9 cellular contexts compared by ENCODE assay signal in genomic region chr2:231554748-231555545, GRCh38. TPM values are rescaled to one million over a fixed set of nuclear protein-coding genes. Genes with fewer than 3 reads are reported as not detected.
DNase-seq lines count a peak whose midpoint lies in the region; ATAC-seq and TF ChIP-seq lines count a peak whose summit lies in the region.
"Had no signal": no experiment of that assay in that cellular context is flagged by ENCODE, and none has a peak within 500 bp of the region (broad histone marks: within the 10 kb centered on the region; RNA-seq: fewer than 3 reads in every experiment).

No MANE protein-coding gene starts in this region.

- H3K79me2 ChIP-seq in SK-N-SH (ENCODE audit: insufficient read depth): no peaks in the 10 kb centered on the region

- peak overlapping the region; percentile 78 for H3K27ac Mint-ChIP-seq in activated CD4-positive, alpha-beta T cell treated with anti-CD3 and anti-CD28 coated beads, Interleukin-2, amount 10 ng/mL, durations not matched to agents 7 days and 5 days

- CTCF ChIA-PET in activated CD4-positive, alpha-beta T cell treated with anti-CD3 and anti-CD28 coated beads, Interleukin-2, amount 10 ng/mL, durations not matched to agents 7 days and 5 days (lab: Charles Lee): interaction anchor here (0.6 to 2.2 kb wide), 9 partner anchors 8 to 90 kb away, joined by 3 to 7 read pairs (median 5); no protein-coding TSS in a partner anchor
- CTCF ChIA-PET in SK-N-SH (lab: Yijun Ruan, JAX): interaction anchor here (0.9 to 6.6 kb wide), 8 partner anchors 8 to 120 kb away, joined by 3 to 50 read pairs (median 6); partner anchors contain the start of gene NMUR1

- peaks cover 16% of the 10 kb centered on the region for H3K9me3 Mint-ChIP-seq in activated CD4-positive, alpha-beta T cell treated with anti-CD3 and anti-CD28 coated beads, Interleukin-2, amount 10 ng/mL, durations not matched to agents 7 days and 5 days

- POLR2A ChIA-PET in activated CD4-positive, alpha-beta T cell treated with anti-CD3 and anti-CD28 coated beads, Interleukin-2, amount 10 ng/mL, durations not matched to agents 7 days and 5 days (lab: Charles Lee): no interaction called here
- POLR2A ChIA-PET in SK-N-SH (lab: Yijun Ruan, JAX): no interaction called here

- ATAC-seq in HG03097 (IDR thresholded peaks at IDR 0.05; ENCODE audit: low FRiP score, unreplicated experiment): no peak

- no peaks in the 10 kb centered on the region for H3K9me2 ChIP-seq in SK-N-SH

- H3K36me3 Mint-ChIP-seq in activated CD4-positive, alpha-beta T cell treated with anti-CD3 and anti-CD28 coated beads, Interleukin-2, amount 10 ng/mL, durations not matched to agents 7 days and 5 days (ENCODE audit: low read depth): peaks cover 17% of the 10 kb centered on the region

- no peak for TF ChIP-seq CTCF in astrocyte of the spinal cord (IDR thresholded peaks at IDR 0.05; ENCODE audit: low read depth, low read length)
- no peak for TF ChIP-seq CTCF in tibial nerve (IDR thresholded peaks at IDR 0.05)
- no peak for TF ChIP-seq CTCF in SK-N-SH (IDR thresholded peaks at IDR 0.05)

- H3K9ac ChIP-seq in SK-N-SH: no peak overlapping the region

- peak overlapping the region; percentile 33 to 83 (median 77) for H3K27ac ChIP-seq in tibial nerve
- H3K27ac ChIP-seq in SK-N-SH (ENCODE audit: low read depth in 2 of 2, low read length in 1 of 2): no peak overlapping the region

- in situ Hi-C loops in astrocyte of the spinal cord (cut with HindIII; ENCODE audit: low sequenced_read_pairs): no loop called here

- H3K4me3 ChIP-seq in astrocyte of the spinal cord (ENCODE audit: low read depth, low read length) (no peak overlapping the region), tibial nerve (peak overlapping the region in 2 of 4 donors; percentile 26 to 35), SK-N-SH (ENCODE audit: low read depth in 2 of 2, low read length in 1 of 2) (no peak overlapping the region)

- H3K9me3 ChIP-seq in tibial nerve (peaks cover 0 to 13% (median 3%) of the 10 kb centered on the region in 4 donors), SK-N-SH (0 out of 2 replicates have a peak, but pooled peaks cover 9% of the 10 kb centered on the region)

- H3K4me1 ChIP-seq in tibial nerve (peaks cover 0 to 25% (median 11%) of the 10 kb centered on the region in 4 donors), SK-N-SH (ENCODE audit: control insufficient read depth in 1 of 2, insufficient read depth in 2 of 2, low read depth in 1 of 2, low read length in 1 of 2) (no peaks in the 10 kb centered on the region)

- no peak for TF ChIP-seq POLR2A in tibial nerve (IDR thresholded peaks at IDR 0.05)

- peak overlapping the region; percentile 38 for H3K4me3 Mint-ChIP-seq in activated CD4-positive, alpha-beta T cell treated with anti-CD3 and anti-CD28 coated beads, Interleukin-2, amount 10 ng/mL, durations not matched to agents 7 days and 5 days

- H2AFZ ChIP-seq in SK-N-SH (ENCODE audit: low read depth): no peak overlapping the region

- H3K36me3 ChIP-seq in tibial nerve (no peaks in the 10 kb centered on the region), SK-N-SH (replicated peaks in 1 of 2; ENCODE audit: control insufficient read depth in 1 of 2, insufficient read depth in 2 of 2, low read length in 1 of 2) (no peaks in the 10 kb centered on the region)

- no peaks in the 10 kb centered on the region for H4K20me1 ChIP-seq in SK-N-SH (ENCODE audit: insufficient read depth)

- no peak for DNase-seq in activated CD4-positive, alpha-beta T cell treated with anti-CD3 and anti-CD28 coated beads, Interleukin-2, amount 10 ng/mL, durations not matched to agents 7 days and 5 days
- DNase-seq in activated CD4-positive, alpha-beta T cell treated with anti-CD3 and anti-CD28 coated beads for 48 hours: no peak
- DNase-seq in astrocyte of the spinal cord (ENCODE audit: low read depth, low spot score) (peak; percentile 78), lung microvascular endothelial cell (ENCODE audit: low read depth in 2 of 2) (peak; percentile 30 to 78), tibial nerve (ENCODE audit: low spot score in 2 of 2) (peak; percentile 53 to 54), NCI-H2029 treated with DMSO at 0.1 percent for 48 hours (lab: John Stamatoyannopoulos, UW) (no peak), SK-N-SH (no peak)
- DNase-seq: stimulated activated naive CD4-positive, alpha-beta T cell treated with Interleukin-2 at 50 U/mL for 16 hours had no signal

- no peak overlapping the region for H3K4me2 ChIP-seq in SK-N-SH

- TF ChIP-seq RAD21 in SK-N-SH (IDR thresholded peaks at IDR 0.05; ENCODE audit: low read length): no peak

- TF ChIP-seq EP300 in tibial nerve (IDR thresholded peaks at IDR 0.05) (no peak), SK-N-SH (IDR thresholded peaks at IDR 0.05; ENCODE audit: borderline replicate concordance in 1 of 2, low read depth in 1 of 2, low read length in 1 of 2) (no peak)

- H3K27me3 Mint-ChIP-seq in activated CD4-positive, alpha-beta T cell treated with anti-CD3 and anti-CD28 coated beads, Interleukin-2, amount 10 ng/mL, durations not matched to agents 7 days and 5 days: peaks cover 14% of the 10 kb centered on the region

- 32 to 35% methylated on average over 14 of the region's 14 CpGs for WGBS in tibial nerve, 2 donors
- WGBS in SK-N-SH (ENCODE audit: low lambda C conversion rate): 71% methylated on average over 12 of the region's 14 CpGs

- peaks cover 0 to under 1% of the 10 kb centered on the region in 2 donors for H3K27me3 ChIP-seq in tibial nerve
- H3K27me3 ChIP-seq in SK-N-SH (ENCODE audit: insufficient read depth): no peaks in the 10 kb centered on the region

- no peaks in the 10 kb centered on the region for H3F3A ChIP-seq in SK-N-SH (replicated peaks; ENCODE audit: insufficient read depth)

- H3K4me1 Mint-ChIP-seq in activated CD4-positive, alpha-beta T cell treated with anti-CD3 and anti-CD28 coated beads, Interleukin-2, amount 10 ng/mL, durations not matched to agents 7 days and 5 days: peaks cover 35% of the 10 kb centered on the region

TF ChIP-seq in SK-N-SH, 30 proteins besides CTCF, POLR2A, EP300 and RAD21:
- TF ChIP-seq MXI1 (IDR thresholded peaks at IDR 0.05; ENCODE audit: low read depth, low read length) (no peak), IRF3 (IDR thresholded peaks at IDR 0.05; ENCODE audit: low read depth, low read length) (no peak), MEF2A (IDR thresholded peaks at IDR 0.05; ENCODE audit: borderline replicate concordance, low read depth) (no peak), FOXM1 (IDR thresholded peaks at IDR 0.05; ENCODE audit: low read depth) (no peak), ZBTB33 (IDR thresholded peaks at IDR 0.05; ENCODE audit: borderline replicate concordance, low read depth) (no peak), USF1 (IDR thresholded peaks at IDR 0.05; ENCODE audit: borderline replicate concordance, low read depth) (no peak), EZH2phosphoT487 (IDR thresholded peaks at IDR 0.05; ENCODE audit: borderline replicate concordance, low read depth) (no peak), RCOR1 (IDR thresholded peaks at IDR 0.05; ENCODE audit: low read length) (no peak), RXRA (IDR thresholded peaks at IDR 0.05; ENCODE audit: borderline replicate concordance, low read depth) (no peak), CHD2 (IDR thresholded peaks at IDR 0.05; ENCODE audit: low read length, partially characterized antibody) (no peak)

RNA-seq across cellular contexts. Expression of gene NMUR1, which starts 24.7 kb away (rescaled TPM):
- under 1 TPM; 0.47 to 0.60 TPM for total RNA-seq in activated CD4-positive, alpha-beta T cell treated with anti-CD3 and anti-CD28 coated beads, Interleukin-2, amount 10 ng/mL, durations not matched to agents 7 days and 5 days
- total RNA-seq in lung microvascular endothelial cell (not detected in 2 replicates), tibial nerve (1 to 10 TPM in 1 of 4 donors, under 1 TPM in 2, not detected in 1; 0.21 to 2.5 (median 0.22) TPM)
- polyA plus RNA-seq in SK-N-SH (2012; rRNA removed): not detected in 2 replicates
- 0.01 TPM in 1 of 2 replicates, not detected in the other for polyA plus RNA-seq in SK-N-SH (2012; cell fraction: cytosol; rRNA removed)
- polyA plus RNA-seq in SK-N-SH (2012; cell fraction: nucleus; rRNA removed): not detected in 2 replicates

RNA-seq across cellular contexts. Expression of gene TEX44, which starts 37.7 kb away (rescaled TPM):
- not detected for total RNA-seq in activated CD4-positive, alpha-beta T cell treated with anti-CD3 and anti-CD28 coated beads, Interleukin-2, amount 10 ng/mL, durations not matched to agents 7 days and 5 days
- total RNA-seq in lung microvascular endothelial cell (not detected in 2 replicates), tibial nerve (not detected)
- polyA plus RNA-seq in SK-N-SH (2012; rRNA removed): not detected in 2 replicates
- polyA plus RNA-seq in SK-N-SH (2012; cell fraction: cytosol; rRNA removed): not detected in 2 replicates
- polyA plus RNA-seq in SK-N-SH (2012; cell fraction: nucleus; rRNA removed): not detected in 2 replicates

Comparison
In these comparisons a context has a peak if more than half of its experiments do, and no peak if none do; other contexts are left out.
1. DNase-seq: peak in astrocyte of the spinal cord (single experiment), lung microvascular endothelial cell (2 of 2) and tibial nerve (2 of 2); none in activated CD4-positive, alpha-beta T cell treated with anti-CD3 and anti-CD28 coated beads, Interleukin-2, amount 10 ng/mL, durations not matched to agents 7 days and 5 days (single experiment), activated CD4-positive, alpha-beta T cell treated with anti-CD3 and anti-CD28 coated beads for 48 hours (single experiment), NCI-H2029 treated with DMSO at 0.1 percent for 48 hours (single experiment) and SK-N-SH (single experiment).
2. H3K27ac ChIP-seq: peak in tibial nerve (4 of 4); none in SK-N-SH (0 of 2).